Comparison of ENCODE assay signal across 8 cellular contexts in the genomic region with DNA sequence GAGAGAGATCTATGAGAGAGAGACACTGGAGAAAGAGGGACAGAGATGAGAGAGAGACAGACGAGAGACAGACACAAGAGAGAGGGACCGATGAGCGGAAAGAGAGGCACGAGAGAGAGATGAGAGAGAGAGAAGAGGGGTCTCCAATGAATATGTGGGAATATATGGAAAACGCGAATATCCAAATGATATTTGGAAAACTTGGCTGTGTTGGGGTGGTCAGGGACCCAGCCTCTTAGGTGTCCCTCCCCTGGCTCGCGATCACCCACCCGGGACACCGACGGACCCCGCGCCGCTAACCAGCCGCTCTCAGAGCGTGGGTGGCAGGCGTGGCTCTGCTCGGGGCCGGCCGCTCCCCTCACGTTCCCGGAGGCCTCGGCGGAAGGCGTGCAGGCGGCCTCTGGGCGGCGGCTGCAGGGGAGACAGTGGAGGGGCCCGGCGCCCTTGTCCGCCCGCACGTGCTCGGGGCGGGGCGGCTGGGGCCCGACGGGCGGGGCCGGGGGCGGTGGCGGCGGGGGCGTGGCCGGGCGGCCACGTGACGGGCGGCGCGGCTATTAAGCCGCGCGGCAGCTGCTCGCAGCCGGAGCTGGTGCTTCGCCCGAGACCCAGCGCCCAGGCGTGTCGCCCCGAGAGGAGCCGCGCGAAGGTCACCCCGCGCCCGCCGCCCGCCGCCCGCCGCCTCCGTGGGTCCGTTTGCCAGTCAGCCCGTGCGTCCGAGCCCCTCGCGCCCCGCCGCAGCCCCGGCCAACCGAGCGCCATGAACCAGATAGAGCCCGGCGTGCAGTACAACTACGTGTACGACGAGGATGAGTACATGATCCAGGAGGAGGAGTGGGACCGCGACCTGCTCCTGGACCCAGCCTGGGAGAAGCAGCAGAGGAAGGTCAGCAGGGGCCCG. TPM values are rescaled to one million over a fixed set of nuclear protein-coding genes. Genes with fewer than 3 reads are reported as not detected.
DNase-seq lines count a peak whose midpoint lies in the region; ATAC-seq and TF ChIP-seq lines count a peak whose summit lies in the region.

Gene ACTN2 (plus strand): TSS at position 583 of the 898 bp plus-strand sequence. CDS start 175 bp downstream, at position 758.

- H3K27ac Mint-ChIP-seq in activated naive CD4-positive, alpha-beta T cell treated with anti-CD3 and anti-CD28 coated beads, Interleukin-2, amount 50 U/mL, for 72 hours: no peak within 1 kb of the TSS

- H3K36me3 Mint-ChIP-seq in activated naive CD4-positive, alpha-beta T cell treated with anti-CD3 and anti-CD28 coated beads, Interleukin-2, amount 50 U/mL, for 72 hours: peaks cover 8 to 9% of the 10 kb centered on the region in 2 donors

- peak within 1 kb of the TSS; percentile 99 for H3K27ac ChIP-seq in psoas muscle
- peak within 1 kb of the TSS; percentile 32 to 66 for H3K27ac ChIP-seq in aorta (ENCODE audit: low read depth in 1 of 2, low read length in 2 of 2)

- peaks cover 7% of the 10 kb centered on the region in 2 donors for H3K9me3 Mint-ChIP-seq in activated naive CD4-positive, alpha-beta T cell treated with anti-CD3 and anti-CD28 coated beads, Interleukin-2, amount 50 U/mL, for 72 hours

- DNase-seq in SHP77 (lab: John Stamatoyannopoulos, UW) (peak; percentile 23 to 49), left cardiac atrium (peak; percentile 74), psoas muscle (peak; percentile 71 to 91), aorta (peak; percentile 57 to 86), cortex of kidney (lab: John Stamatoyannopoulos, UW) (no peak)
- peak in 1 of 2 donors; percentile 25 for DNase-seq in activated naive CD4-positive, alpha-beta T cell treated with anti-CD3 and anti-CD28 coated beads, Interleukin-2, amount 50 U/mL, for 72 hours (ENCODE audit: low spot score in 2 of 2)

- no peaks in the 10 kb centered on the region for H3K36me3 ChIP-seq in psoas muscle (ENCODE audit: insufficient read depth in 1 of 2, low read depth in 1 of 2)
- H3K36me3 ChIP-seq in aorta (ENCODE audit: control insufficient read depth in 1 of 2, insufficient read depth in 2 of 2, low read length in 1 of 2): no peaks in the 10 kb centered on the region

- ATAC-seq in GM18907 (IDR thresholded peaks at IDR 0.05; ENCODE audit: unreplicated experiment): peak; percentile 84
- peak; percentile 81 for ATAC-seq in HG03045 (IDR thresholded peaks at IDR 0.05; ENCODE audit: unreplicated experiment)
- peak; percentile 73 to 89 for ATAC-seq in activated naive CD4-positive, alpha-beta T cell treated with anti-CD3 and anti-CD28 coated beads, Interleukin-2, amount 50 U/mL, for 72 hours
- ATAC-seq in left cardiac atrium: peak; percentile 79 to 85
- ATAC-seq in psoas muscle: peak; percentile 51 to 69 (median 62)
- peak; percentile 81 for ATAC-seq in aorta (ENCODE audit: low FRiP score)

- TF ChIP-seq CTCF in psoas muscle (IDR thresholded peaks at IDR 0.05): no peak

- H3K4me3 ChIP-seq in psoas muscle (peak within 1 kb of the TSS; percentile 91), aorta (ENCODE audit: low read length in 2 of 2) (peak within 1 kb of the TSS; percentile 50 to 94)

- no peaks in the 10 kb centered on the region for H3K9me3 ChIP-seq in psoas muscle
- H3K9me3 ChIP-seq in aorta (ENCODE audit: control insufficient read depth, low read length): no peaks in the 10 kb centered on the region

- H3K27me3 ChIP-seq in psoas muscle (ENCODE audit: insufficient read depth in 3 of 3, low read length in 2 of 3) (no peaks in the 10 kb centered on the region), aorta (ENCODE audit: control insufficient read depth in 1 of 2, insufficient read depth in 2 of 2, low read length in 1 of 2) (no peaks in the 10 kb centered on the region)

- H3K4me1 ChIP-seq in psoas muscle (no peaks in the 10 kb centered on the region), aorta (ENCODE audit: control insufficient read depth in 1 of 2, insufficient read depth in 2 of 2, low read length in 2 of 2) (peaks cover 2 to 6% of the 10 kb centered on the region in 2 donors)

- intact Hi-C loops in left cardiac atrium (cut with DNase I) (no loop called here), psoas muscle (cut with DNase I) (loop anchor here in 1 of 2 donors (2.0 kb wide), 2 partner anchors 25 to 67 kb away; no protein-coding TSS in a partner anchor), aorta (cut with DNase I) (loop anchor here in 1 of 2 donors (10.0 kb wide), 1 partner anchor 81 kb away; the partner anchor contains the start of gene HEATR1)

- WGBS in psoas muscle, 3 donors: 4 to 7% (median 5%) methylated on average over 38 to 93 of the region's 93 CpGs
- WGBS in aorta, 2 donors: 6 to 14% methylated on average over 32 to 93 of the region's 93 CpGs

RNA-seq across cellular contexts. Expression of gene ACTN2, which starts in this region (rescaled TPM):
- total RNA-seq in activated naive CD4-positive, alpha-beta T cell treated with anti-CD3 and anti-CD28 coated beads, Interleukin-2, amount 50 U/mL, for 72 hours: under 1 TPM; 0.37 to 0.50 TPM
- total RNA-seq in left cardiac atrium (1,000 to 10,000 TPM; 1,411 to 1,679 TPM), psoas muscle (1,000 to 10,000 TPM; 2,645 to 4,645 (median 3,147) TPM), aorta (10 to 100 TPM; 15.7 to 40.5 TPM)
- polyA plus RNA-seq in psoas muscle (1,000 to 10,000 TPM in 1 of 3 donors, 100 to 1,000 TPM in 2; 792 to 1,560 (median 952) TPM), aorta (10 to 100 TPM in 1 of 2 donors, 1 to 10 TPM in 1; 3.0 to 40.1 TPM)

Comparison
In these comparisons a context has a peak if more than half of its experiments do, and no peak if none do; other contexts are left out.
1. RNA of gene ACTN2 (total RNA-seq): 2,645 to 4,645 TPM in psoas muscle and 1,411 to 1,679 TPM in left cardiac atrium; 15.7 to 40.5 TPM in aorta and 0.37 to 0.50 TPM in activated naive CD4-positive, alpha-beta T cell treated with anti-CD3 and anti-CD28 coated beads, Interleukin-2, amount 50 U/mL, for 72 hours; every median in the first group is over 10 times any median in the second.
2. RNA of gene ACTN2 (polyA plus RNA-seq): 792 to 1,560 TPM in psoas muscle; 3.0 to 40.1 TPM in aorta; every median in the first group is over 10 times any median in the second.
3. Peak in ATAC-seq in activated naive CD4-positive, alpha-beta T cell treated with anti-CD3 and anti-CD28 coated beads, Interleukin-2, amount 50 U/mL, for 72 hours; RNA of the gene not detected or under 1 TPM.
4. Peak in every context shown above with its lines, with median percentiles within 50 percentile points of each other: ATAC-seq.